Comparison of ENCODE assay signal across 11 cellular contexts in genomic region chr7:106260136-106260561, GRCh38. TPM values are rescaled to one million over a fixed set of nuclear protein-coding genes. Genes with fewer than 3 reads are reported as not detected.
A peak's percentile ranks its signal among the peaks of the same experiment; 100 is the strongest.
DNase-seq lines count a peak whose midpoint lies in the region; ATAC-seq, FAIRE-seq and TF ChIP-seq lines count a peak whose summit lies in the region.
"Had no signal": no experiment of that assay in that cellular context is flagged by ENCODE, and none has a peak within 500 bp of the region (broad histone marks: within the 10 kb centered on the region; RNA-seq: fewer than 3 reads in every experiment).

No MANE protein-coding gene starts in this region.

- peaks cover 20% of the 10 kb centered on the region for H3K4me1 ChIP-seq in BLaER1

- no peaks in the 10 kb centered on the region for H3K27me3 ChIP-seq in BLaER1

- in situ Hi-C loops in astrocyte of the cerebellum (cut with HindIII; ENCODE audit: low sequenced_read_pairs) = no loop called here

- TF ChIP-seq POLR2A in GM12892 (IDR thresholded peaks at IDR 0.05; ENCODE audit: low read depth, low read length) = no peak

- H3K27ac ChIP-seq in BLaER1 = no peak overlapping the region

- 0 out of 2 replicates have a peak, but pooled peaks cover 6% of the 10 kb centered on the region for H4K20me1 ChIP-seq in BLaER1

- no peaks in the 10 kb centered on the region for H3K9me3 ChIP-seq in BLaER1

- ATAC-seq in HG03139 (IDR thresholded peaks at IDR 0.05; ENCODE audit: unreplicated experiment) = peak; percentile 72
- ATAC-seq in HG03175 (IDR thresholded peaks at IDR 0.05; ENCODE audit: unreplicated experiment) = no peak
- ATAC-seq in HG02938 (IDR thresholded peaks at IDR 0.05; ENCODE audit: unreplicated experiment) = no peak

- DNase-seq in GM19239 (ENCODE audit: insufficient read length, low spot score) (no peak), astrocyte of the cerebellum (ENCODE audit: low read depth) (peak; percentile 80), NCI-H510A treated with DMSO at 0.1 percent for 48 hours (lab: John Stamatoyannopoulos, UW) (no peak), GM12892 (ENCODE audit: insufficient read length) (no peak)
- DNase-seq: cortex of kidney, hippocampal formation, NCI-H1694 had no signal

- no peak overlapping the region for H3K9ac ChIP-seq in BLaER1

- no peak for TF ChIP-seq CTCF in astrocyte of the cerebellum (IDR thresholded peaks at IDR 0.05; ENCODE audit: low read depth, low read length, missing control alignments)

- H3K4me3 ChIP-seq in BLaER1 (no peak overlapping the region), astrocyte of the cerebellum (ENCODE audit: low read depth, low read length) (no peak overlapping the region)

- peaks cover 58% of the 10 kb centered on the region for H3K36me3 ChIP-seq in BLaER1

- FAIRE-seq in GM19239 (lab: Jason Lieb, UNC) = peak; percentile 89
- no peak for FAIRE-seq in GM12892 (lab: Jason Lieb, UNC)

- peak overlapping the region; percentile 54 for H3K4me2 ChIP-seq in BLaER1

RNA-seq across cellular contexts. Expression of gene NAMPT, which starts 24.6 kb away (rescaled TPM):
- polyA plus RNA-seq in GM12892 (2012; ENCODE audit: missing spikeins) = 101 TPM
